Comparison of ENCODE assay signal across 5 cellular contexts in the genomic region with DNA sequence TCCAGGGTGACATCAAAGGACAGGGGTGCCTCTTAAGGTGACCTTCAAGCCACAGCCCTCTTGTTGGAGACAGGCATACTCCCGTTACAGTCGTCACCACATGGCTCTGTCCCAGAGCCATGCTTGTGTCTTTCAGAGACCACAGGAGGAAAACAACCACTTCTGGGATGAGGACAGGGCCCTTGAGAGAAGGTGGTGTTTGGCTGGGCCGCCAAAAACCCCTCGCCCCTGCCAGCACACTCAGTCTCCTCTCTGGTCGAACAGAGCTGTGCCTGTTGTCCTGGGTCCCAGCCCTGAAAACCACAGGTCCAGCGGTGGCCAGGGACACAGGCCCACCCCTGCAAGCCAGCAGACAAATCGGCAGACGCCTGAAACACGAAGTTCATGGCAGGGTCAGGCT. TPM values are rescaled to one million over a fixed set of nuclear protein-coding genes. Genes with fewer than 3 reads are reported as not detected.
"Had no signal": no experiment of that assay in that cellular context is flagged by ENCODE, and none has a peak within 500 bp of the region (broad histone marks: within the 10 kb centered on the region; RNA-seq: fewer than 3 reads in every experiment).

No MANE protein-coding gene starts in this region.

RNA-seq across cellular contexts. Expression of gene ROPN1B, which starts 44.7 kb away (rescaled TPM):
- total RNA-seq: OCI-LY7, Peyer's patch, SJCRH30, SJSA1 had no signal
- polyA plus RNA-seq: SK-N-SH had no signal
